Comparison of ENCODE assay signal across 19 cellular contexts in the genomic region with DNA sequence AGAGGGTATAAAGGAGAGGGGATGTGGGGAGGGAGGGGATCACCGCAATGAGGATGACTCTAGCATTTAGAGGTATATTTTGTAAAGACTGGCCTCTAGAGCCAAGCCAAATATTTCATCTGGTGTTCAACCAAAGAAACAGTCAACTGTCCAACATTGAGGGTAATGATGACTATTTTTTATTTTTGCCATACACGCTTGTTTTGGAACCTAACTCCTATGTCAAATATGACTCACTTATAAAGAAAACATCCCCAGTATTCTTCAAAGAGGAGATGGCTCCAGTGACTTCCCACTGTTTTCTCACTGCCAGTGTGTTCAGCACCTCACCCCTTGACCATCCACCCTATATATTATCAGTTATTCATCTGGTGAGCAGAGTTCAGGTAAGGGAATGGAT.
DNase-seq lines count a peak whose midpoint lies in the region; TF ChIP-seq lines count a peak whose summit lies in the region.
"Had no signal": no experiment of that assay in that cellular context is flagged by ENCODE, and none has a peak within 500 bp of the region (broad histone marks: within the 10 kb centered on the region; RNA-seq: fewer than 3 reads in every experiment).

No MANE protein-coding gene starts in this region.

- peaks cover 23% of the 10 kb centered on the region for H3K9me3 Mint-ChIP-seq in activated T-cell treated with anti-CD3 and anti-CD28 coated beads, Interleukin-2, amount 50 U/mL, for 24 hours

- H3K36me3 ChIP-seq in GM23248 (ENCODE audit: low read depth): no peaks in the 10 kb centered on the region
- H3K36me3 ChIP-seq in MG63: no peaks in the 10 kb centered on the region
- no peaks in the 10 kb centered on the region for H3K36me3 ChIP-seq in skeletal muscle satellite cell (ENCODE audit: insufficient read depth, low read length)

- no peaks in the 10 kb centered on the region for H3K36me3 Mint-ChIP-seq in activated T-cell treated with anti-CD3 and anti-CD28 coated beads, Interleukin-2, amount 50 U/mL, for 24 hours (ENCODE audit: low read depth)

- H3K27ac ChIP-seq in GM23248: no peak overlapping the region

- H3K27me3 ChIP-seq in GM23248 (replicated peaks; ENCODE audit: insufficient read depth) (no peaks in the 10 kb centered on the region), MG63 (no peaks in the 10 kb centered on the region), skeletal muscle satellite cell (ENCODE audit: control insufficient read depth, insufficient read depth, low read length) (no peaks in the 10 kb centered on the region)

- TF ChIP-seq CTCF in fibroblast of mammary gland (conservative IDR thresholded peaks at IDR 0.05; ENCODE audit: control insufficient read depth, insufficient read depth, low read depth, low read length): no peak

- H3K4me1 Mint-ChIP-seq in activated T-cell treated with anti-CD3 and anti-CD28 coated beads, Interleukin-2, amount 50 U/mL, for 24 hours (ENCODE audit: low read depth): no peaks in the 10 kb centered on the region
- H3K4me1 Mint-ChIP-seq: B cell had no signal

- DNase-seq in GM23248: peak; percentile 56
- DNase-seq in MG63: peak; percentile 9
- DNase-seq in fibroblast of mammary gland (ENCODE audit: low read depth): peak; percentile 67
- DNase-seq in activated T-cell treated with anti-CD3 and anti-CD28 coated beads, Interleukin-2, amount 50 U/mL, for 1 hour: no peak
- DNase-seq in activated T-cell treated with anti-CD3 and anti-CD28 coated beads, Interleukin-2, amount 50 U/mL, for 24 hours: no peak
- DNase-seq in ACHN: no peak
- DNase-seq: DMS 273 treated with DMSO at 0.1 percent for 48 hours, Kasumi-1, MV-4-11, NCI-H1417, NCI-H187 treated with DMSO at 0.1 percent for 48 hours, NCI-H2227 treated with DMSO at 0.1 percent for 48 hours, NCI-H510A treated with DMSO at 0.1 percent for 48 hours, NCI-H774, RPMI8226, SHP77 treated with DMSO at 0.1 percent for 48 hours, T-helper 1 cell had no signal

- no peak overlapping the region for H3K27ac Mint-ChIP-seq in activated T-cell treated with anti-CD3 and anti-CD28 coated beads, Interleukin-2, amount 50 U/mL, for 24 hours
- H3K27ac Mint-ChIP-seq: B cell had no signal

- no peaks in the 10 kb centered on the region for H4K20me1 ChIP-seq in GM23248 (ENCODE audit: insufficient read depth)

- no peaks in the 10 kb centered on the region for H3K9me3 ChIP-seq in GM23248 (ENCODE audit: low read depth)
- H3K9me3 ChIP-seq in MG63: no peaks in the 10 kb centered on the region
- H3K9me3 ChIP-seq in skeletal muscle satellite cell (replicated peaks; ENCODE audit: low read length): no peaks in the 10 kb centered on the region

- H3F3A ChIP-seq in GM23248 (ENCODE audit: insufficient read depth): peaks cover 20% of the 10 kb centered on the region

- 55 to 57% methylated on average over 2 of the region's 2 CpGs for WGBS in GM23248 (ENCODE audit: low coverage in 1 of 2, low lambda C conversion rate in 2 of 2, missing lambda C conversion rate in 2 of 2), 2 experiments

- H2AFZ ChIP-seq in GM23248: no peak overlapping the region

- H3K4me3 Mint-ChIP-seq in activated T-cell treated with anti-CD3 and anti-CD28 coated beads, Interleukin-2, amount 50 U/mL, for 24 hours: no peak overlapping the region
- H3K4me3 Mint-ChIP-seq: B cell had no signal

- in situ Hi-C loops in GM23248 (cut with MboI) (no loop called here), ACHN (cut with HindIII; ENCODE audit: low pct_ligation_motif_present, low pct_unique_long_range_greater_than_20kb, low sequenced_read_pairs) (no loop called here)

- H3K4me2 ChIP-seq in GM23248 (ENCODE audit: unreplicated experiment) (no peak overlapping the region), skeletal muscle satellite cell (ENCODE audit: low read length) (peak overlapping the region; percentile 29)

- H3K9ac ChIP-seq in GM23248 (no peak overlapping the region), skeletal muscle satellite cell (ENCODE audit: low read depth, low read length) (peak overlapping the region; percentile 39)

- H3K4me1 ChIP-seq in GM23248 (ENCODE audit: insufficient read depth) (peaks cover 27% of the 10 kb centered on the region), skeletal muscle satellite cell (ENCODE audit: control insufficient read depth, insufficient read depth, low read length) (peaks cover 48% of the 10 kb centered on the region)

- no peaks in the 10 kb centered on the region for H3K79me2 ChIP-seq in GM23248 (ENCODE audit: insufficient read depth)

- H3K4me3 ChIP-seq in GM23248 (no peak overlapping the region), MG63 (no peak overlapping the region), fibroblast of mammary gland (ENCODE audit: control insufficient read depth, low read depth, low read length) (no peak overlapping the region), skeletal muscle satellite cell (ENCODE audit: low read length) (no peak overlapping the region)

- no peaks in the 10 kb centered on the region for H3K9me2 ChIP-seq in GM23248 (ENCODE audit: insufficient read depth)

- H3K27me3 Mint-ChIP-seq in activated T-cell treated with anti-CD3 and anti-CD28 coated beads, Interleukin-2, amount 50 U/mL, for 24 hours: no peaks in the 10 kb centered on the region
- H3K27me3 Mint-ChIP-seq: B cell had no signal

Comparison
In these comparisons a context has a peak if more than half of its experiments do, and no peak if none do; other contexts are left out.
1. DNase-seq: peak in GM23248 (single experiment), MG63 (single experiment) and fibroblast of mammary gland (single experiment); none in activated T-cell treated with anti-CD3 and anti-CD28 coated beads, Interleukin-2, amount 50 U/mL, for 1 hour (single experiment), activated T-cell treated with anti-CD3 and anti-CD28 coated beads, Interleukin-2, amount 50 U/mL, for 24 hours (single experiment) and ACHN (single experiment).